9 cellular contexts compared by ENCODE assay signal in the genomic region with DNA sequence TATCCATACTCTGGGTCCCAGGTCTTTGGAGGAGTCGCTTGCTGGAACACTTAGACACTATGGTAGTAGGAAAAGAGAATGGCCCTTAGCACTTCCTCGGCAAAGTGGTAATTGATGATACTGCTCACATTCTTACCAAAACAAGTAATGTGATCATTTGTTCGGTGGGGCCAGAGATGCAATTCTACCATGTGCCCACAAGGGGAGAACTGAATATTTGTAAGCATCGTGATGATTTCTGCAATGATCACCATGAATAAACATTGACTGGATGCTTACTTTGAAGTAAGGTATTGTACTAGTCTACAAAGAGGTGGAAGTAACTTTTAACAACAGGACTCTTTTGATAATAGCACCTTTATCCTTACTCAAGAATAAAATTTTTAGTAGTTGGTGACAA.
DNase-seq lines count a peak whose midpoint lies in the region; ATAC-seq and TF ChIP-seq lines count a peak whose summit lies in the region.
"Had no signal": no experiment of that assay in that cellular context is flagged by ENCODE, and none has a peak within 500 bp of the region (broad histone marks: within the 10 kb centered on the region; RNA-seq: fewer than 3 reads in every experiment).

No MANE protein-coding gene starts in this region.

- H3K4me1 Mint-ChIP-seq in osteocyte (ENCODE audit: unreplicated experiment), result no peaks in the 10 kb centered on the region

- H4K20me1 ChIP-seq in KMS-11 (ENCODE audit: insufficient read depth), result no peaks in the 10 kb centered on the region

- TF ChIP-seq CTCF in GM12865 (IDR thresholded peaks at IDR 0.05; ENCODE audit: insufficient read depth, low read depth, low read length, missing control alignments), result peak; percentile 29
- TF ChIP-seq CTCF in KMS-11 (conservative IDR thresholded peaks at IDR 0.05; ENCODE audit: low read depth, low read length), result peak; percentile 48
- TF ChIP-seq CTCF in cardiac fibroblast (IDR thresholded peaks at IDR 0.05; ENCODE audit: low read depth, low read length), result peak; percentile 27
- TF ChIP-seq CTCF in osteocyte (IDR thresholded peaks at IDR 0.05), result peak; percentile 38

- H3K27ac ChIP-seq in KMS-11, result no peak overlapping the region

- H3K27me3 ChIP-seq in KMS-11 (ENCODE audit: insufficient read depth, low read depth), result no peaks in the 10 kb centered on the region

- H3K4me2 ChIP-seq in KMS-11, result no peak overlapping the region

- H3K4me3 Mint-ChIP-seq in osteocyte (ENCODE audit: unreplicated experiment), result no peak overlapping the region
- H3K4me3 Mint-ChIP-seq: activated T-helper 1 cell treated with anti-CD3 and anti-CD28 coated beads, Interleukin-12 subunit alpha, Interleukin-12 subunit beta, Interleukin-2, Interleukin-4 antibody, amounts not matched to agents 30 ng/mL and 10 ng/mL and 1 ng/mL, durations not matched to agents 14 hours and 24 hours and 36 hours had no signal

- DNase-seq in GM12865 (ENCODE audit: low read depth) (peak; percentile 6), cardiac fibroblast (ENCODE audit: low read depth in 2 of 2) (peak in 1 of 2 donors; percentile 4), osteocyte (ENCODE audit: extremely low spot score, unreplicated experiment) (no peak), cerebellum (ENCODE audit: low spot score) (no peak), superior temporal gyrus (ENCODE audit: extremely low spot score) (no peak), left colon (no peak)
- DNase-seq: islet precursor cell had no signal

- H3K27ac Mint-ChIP-seq in osteocyte (ENCODE audit: unreplicated experiment), result no peak overlapping the region
- H3K27ac Mint-ChIP-seq: activated T-helper 1 cell treated with anti-CD3 and anti-CD28 coated beads, Interleukin-12 subunit alpha, Interleukin-12 subunit beta, Interleukin-2, Interleukin-4 antibody, amounts not matched to agents 30 ng/mL and 10 ng/mL and 1 ng/mL, durations not matched to agents 14 hours and 24 hours and 36 hours had no signal

- H2AFZ ChIP-seq in KMS-11 (ENCODE audit: low read depth), result no peak overlapping the region

- H3K27me3 Mint-ChIP-seq in osteocyte (ENCODE audit: unreplicated experiment), result peaks cover 57% of the 10 kb centered on the region

- no peaks in the 10 kb centered on the region for H3K4me1 ChIP-seq in KMS-11 (ENCODE audit: low read depth, poor library complexity, severe bottlenecking)

- ATAC-seq in left colon, result no peak

- no peak overlapping the region for H3K9ac ChIP-seq in KMS-11

- H3K36me3 ChIP-seq in KMS-11 (ENCODE audit: insufficient read depth), result no peaks in the 10 kb centered on the region

- H3K36me3 Mint-ChIP-seq in osteocyte (ENCODE audit: unreplicated experiment), result no peaks in the 10 kb centered on the region

- H3K9me3 Mint-ChIP-seq in osteocyte (ENCODE audit: unreplicated experiment), result peaks cover 4% of the 10 kb centered on the region
- H3K9me3 Mint-ChIP-seq: activated T-helper 1 cell treated with anti-CD3 and anti-CD28 coated beads, Interleukin-12 subunit alpha, Interleukin-12 subunit beta, Interleukin-2, Interleukin-4 antibody, amounts not matched to agents 30 ng/mL and 10 ng/mL and 1 ng/mL, durations not matched to agents 14 hours and 24 hours and 36 hours had no signal

- intact Hi-C loops in left colon (cut with DNase I, micrococcal nuclease), result no loop called here

- no peaks in the 10 kb centered on the region for H3K79me2 ChIP-seq in KMS-11 (ENCODE audit: insufficient read depth, low read depth)

- no peak overlapping the region for H3K4me3 ChIP-seq in GM12865 (ENCODE audit: low read depth, low read length)
- H3K4me3 ChIP-seq in KMS-11 (IDR thresholded peaks at IDR 0.05; ENCODE audit: insufficient read depth, low read depth, low read length), result no peak overlapping the region
- no peak overlapping the region for H3K4me3 ChIP-seq in cardiac fibroblast (replicated peaks in 1 of 2; ENCODE audit: low read depth in 2 of 2, low read length in 2 of 2)
